Comparison of ENCODE assay signal across 35 cellular contexts in genomic region chr19:35871611-35872010, GRCh38. TPM values are rescaled to one million over a fixed set of nuclear protein-coding genes. Genes with fewer than 3 reads are reported as not detected.
"Had no signal": no experiment of that assay in that cellular context is flagged by ENCODE, and none has a peak within 500 bp of the region (broad histone marks: within the 10 kb centered on the region; RNA-seq: fewer than 3 reads in every experiment).

No MANE protein-coding gene starts in this region.

- FAIRE-seq: astrocyte, TTC549 had no signal

- DNase-seq: activated B cell treated with CpG ODN at 0.5 μM for 24 hours; activated CD4-positive, alpha-beta memory T cell treated with anti-CD3 and anti-CD28 coated beads for 36 hours; activated CD4-positive, alpha-beta T cell treated with anti-CD3 and anti-CD28 coated beads for 4 hours; activated CD4-positive, alpha-beta T cell treated with anti-CD3 and anti-CD28 coated beads, Interleukin-2, amount 10 ng/mL, durations not matched to agents 24 days and 14 days; activated CD4-positive, alpha-beta T cell treated with anti-CD3 and anti-CD28 coated beads, Interleukin-2, amount 50 U/mL, for 1 hour; activated CD4-positive, alpha-beta T cell treated with anti-CD3 and anti-CD28 coated beads, Interleukin-2, amount 50 U/mL, for 4 hours; activated CD4-positive, CD25-positive, alpha-beta regulatory T cell treated with anti-CD3 and anti-CD28 coated beads, Interleukin-2, amount 50 U/mL, for 72 hours; activated CD8-positive, alpha-beta memory T cell treated with anti-CD3 and anti-CD28 coated beads, Interleukin-2, amount 50 U/mL, for 4 hours; activated CD8-positive, alpha-beta T cell treated with anti-CD3 and anti-CD28 coated beads for 36 hours; activated effector memory CD4-positive, alpha-beta T cell treated with anti-CD3 and anti-CD28 coated beads, Interleukin-2, amount 50 U/mL, for 16 hours; activated gamma-delta T cell treated with Interleukin-2 at 50 U/mL for 16 hours; activated naive CD4-positive, alpha-beta T cell; activated naive CD4-positive, alpha-beta T cell treated with anti-CD3 and anti-CD28 coated beads for 36 hours; activated naive CD4-positive, alpha-beta T cell treated with anti-CD3 and anti-CD28 coated beads, Interleukin-2, amount 50 U/mL, for 16 hours; activated naive CD8-positive, alpha-beta T cell treated with anti-CD3 and anti-CD28 coated beads for 36 hours; activated T-cell treated with anti-CD3 and anti-CD28 coated beads for 4 hours; activated T-cell treated with anti-CD3 and anti-CD28 coated beads, Interleukin-2, amount 50 U/mL, for 1 hour; activated T-cell treated with anti-CD3 and anti-CD28 coated beads, Interleukin-2, amount 50 U/mL, for 4 hours; activated T-cell treated with anti-CD3 and anti-CD28 coated beads, Interleukin-2, amount 50 U/mL, for 72 hours; adrenal gland; amniotic stem cell; aorta; body of pancreas; brain microvascular endothelial cell; caudate nucleus; cerebellar nuclear complex; T-helper 1 cell; T-helper 2 cell; T-helper 9 cell had no signal

- H3K27me3 ChIP-seq: body of pancreas had no signal

- H3K27ac ChIP-seq: adrenal gland, body of pancreas, brain microvascular endothelial cell, breast epithelium, VCaP had no signal

- H3K4me3 ChIP-seq: adrenal gland, body of pancreas, breast epithelium had no signal

- H3K36me3 ChIP-seq: adrenal gland, brain microvascular endothelial cell, breast epithelium had no signal

- H3K9me3 ChIP-seq: adrenal gland, body of pancreas, breast epithelium had no signal

RNA-seq across cellular contexts. Expression of gene APLP1, which starts 3.2 kb away (rescaled TPM):
- total RNA-seq: activated B cell treated with CpG ODN at 0.5 μM for 24 hours had no signal

RNA-seq across cellular contexts. Expression of gene KIRREL2, which starts 14.9 kb away (rescaled TPM):
- total RNA-seq: activated B cell treated with CpG ODN at 0.5 μM for 24 hours, aorta had no signal

RNA-seq across cellular contexts. Expression of gene NPHS1, which starts 19.3 kb away (rescaled TPM):
- total RNA-seq: activated CD4-positive, alpha-beta memory T cell treated with anti-CD3 and anti-CD28 coated beads for 36 hours; activated CD4-positive, alpha-beta T cell treated with anti-CD3 and anti-CD28 coated beads, Interleukin-2, amount 10 ng/mL, durations not matched to agents 24 days and 14 days; activated CD8-positive, alpha-beta memory T cell treated with anti-CD3 and anti-CD28 coated beads for 36 hours; activated CD8-positive, alpha-beta T cell treated with anti-CD3 and anti-CD28 coated beads for 36 hours; aorta; astrocyte; chondrocyte had no signal
- polyA plus RNA-seq: adrenal gland, aorta had no signal
